1 cellular context compared by ENCODE assay signal in the genomic region with DNA sequence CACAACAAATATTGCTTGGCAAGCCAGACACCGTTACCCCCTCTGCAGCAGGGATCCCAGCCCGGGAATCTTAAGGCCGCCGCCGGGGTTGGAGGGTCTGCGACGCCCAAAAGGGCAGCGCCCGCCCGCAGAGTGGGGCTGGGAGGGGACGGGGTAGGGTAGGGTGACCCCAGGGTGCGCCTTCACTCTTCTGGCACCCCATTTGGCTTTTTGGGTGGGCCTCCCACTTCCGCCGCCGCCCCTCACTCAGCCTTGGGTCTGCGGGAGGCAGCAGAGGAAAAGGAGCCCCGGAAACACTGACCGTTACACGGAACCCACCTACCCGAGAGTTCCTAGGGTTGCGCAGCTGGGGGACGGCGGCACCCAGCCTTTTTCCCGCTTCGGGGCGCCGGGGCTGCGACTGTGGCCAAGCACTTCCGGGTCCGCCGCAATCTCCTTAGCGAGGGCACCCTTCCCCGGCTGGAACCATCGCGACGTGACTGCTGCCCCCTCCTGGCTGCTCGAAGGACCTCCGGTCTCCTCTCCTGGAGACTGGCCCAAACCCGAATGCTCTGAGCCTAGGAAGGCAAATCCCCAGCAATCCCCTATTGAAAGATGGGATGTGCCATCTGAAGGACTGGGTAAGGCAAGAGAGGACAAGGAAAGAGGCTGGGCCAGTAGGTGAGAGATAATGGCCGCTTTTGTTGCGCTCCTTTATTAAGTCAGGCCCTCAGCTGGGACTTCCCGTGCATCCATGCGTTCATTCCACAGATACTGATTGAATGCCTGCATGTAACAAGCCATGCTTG.
TF ChIP-seq lines count a peak whose summit lies in the region.

A gene (minus strand): TSS at position 404 of the 788 bp plus-strand sequence. CDS start 1,447 bp downstream, outside the sequence.

TF ChIP-seq in HepG2, 621 proteins besides CTCF, POLR2A, EP300 and RAD21 (continued from another document and continues in another):
- TF ChIP-seq, protein P1, sequence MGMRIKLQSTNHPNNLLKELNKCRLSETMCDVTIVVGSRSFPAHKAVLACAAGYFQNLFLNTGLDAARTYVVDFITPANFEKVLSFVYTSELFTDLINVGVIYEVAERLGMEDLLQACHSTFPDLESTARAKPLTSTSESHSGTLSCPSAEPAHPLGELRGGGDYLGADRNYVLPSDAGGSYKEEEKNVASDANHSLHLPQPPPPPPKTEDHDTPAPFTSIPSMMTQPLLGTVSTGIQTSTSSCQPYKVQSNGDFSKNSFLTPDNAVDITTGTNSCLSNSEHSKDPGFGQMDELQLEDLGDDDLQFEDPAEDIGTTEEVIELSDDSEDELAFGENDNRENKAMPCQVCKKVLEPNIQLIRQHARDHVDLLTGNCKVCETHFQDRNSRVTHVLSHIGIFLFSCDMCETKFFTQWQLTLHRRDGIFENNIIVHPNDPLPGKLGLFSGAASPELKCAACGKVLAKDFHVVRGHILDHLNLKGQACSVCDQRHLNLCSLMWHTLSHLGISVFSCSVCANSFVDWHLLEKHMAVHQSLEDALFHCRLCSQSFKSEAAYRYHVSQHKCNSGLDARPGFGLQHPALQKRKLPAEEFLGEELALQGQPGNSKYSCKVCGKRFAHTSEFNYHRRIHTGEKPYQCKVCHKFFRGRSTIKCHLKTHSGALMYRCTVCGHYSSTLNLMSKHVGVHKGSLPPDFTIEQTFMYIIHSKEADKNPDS (CRISPR knock-in tag; IDR thresholded peaks at IDR 0.05), result 0 out of 2 replicates have a peak, but pooled peaks have one; percentile 46
- no peak for TF ChIP-seq SP4 (CRISPR knock-in tag; IDR thresholded peaks at IDR 0.05)
- TF ChIP-seq, protein P2, sequence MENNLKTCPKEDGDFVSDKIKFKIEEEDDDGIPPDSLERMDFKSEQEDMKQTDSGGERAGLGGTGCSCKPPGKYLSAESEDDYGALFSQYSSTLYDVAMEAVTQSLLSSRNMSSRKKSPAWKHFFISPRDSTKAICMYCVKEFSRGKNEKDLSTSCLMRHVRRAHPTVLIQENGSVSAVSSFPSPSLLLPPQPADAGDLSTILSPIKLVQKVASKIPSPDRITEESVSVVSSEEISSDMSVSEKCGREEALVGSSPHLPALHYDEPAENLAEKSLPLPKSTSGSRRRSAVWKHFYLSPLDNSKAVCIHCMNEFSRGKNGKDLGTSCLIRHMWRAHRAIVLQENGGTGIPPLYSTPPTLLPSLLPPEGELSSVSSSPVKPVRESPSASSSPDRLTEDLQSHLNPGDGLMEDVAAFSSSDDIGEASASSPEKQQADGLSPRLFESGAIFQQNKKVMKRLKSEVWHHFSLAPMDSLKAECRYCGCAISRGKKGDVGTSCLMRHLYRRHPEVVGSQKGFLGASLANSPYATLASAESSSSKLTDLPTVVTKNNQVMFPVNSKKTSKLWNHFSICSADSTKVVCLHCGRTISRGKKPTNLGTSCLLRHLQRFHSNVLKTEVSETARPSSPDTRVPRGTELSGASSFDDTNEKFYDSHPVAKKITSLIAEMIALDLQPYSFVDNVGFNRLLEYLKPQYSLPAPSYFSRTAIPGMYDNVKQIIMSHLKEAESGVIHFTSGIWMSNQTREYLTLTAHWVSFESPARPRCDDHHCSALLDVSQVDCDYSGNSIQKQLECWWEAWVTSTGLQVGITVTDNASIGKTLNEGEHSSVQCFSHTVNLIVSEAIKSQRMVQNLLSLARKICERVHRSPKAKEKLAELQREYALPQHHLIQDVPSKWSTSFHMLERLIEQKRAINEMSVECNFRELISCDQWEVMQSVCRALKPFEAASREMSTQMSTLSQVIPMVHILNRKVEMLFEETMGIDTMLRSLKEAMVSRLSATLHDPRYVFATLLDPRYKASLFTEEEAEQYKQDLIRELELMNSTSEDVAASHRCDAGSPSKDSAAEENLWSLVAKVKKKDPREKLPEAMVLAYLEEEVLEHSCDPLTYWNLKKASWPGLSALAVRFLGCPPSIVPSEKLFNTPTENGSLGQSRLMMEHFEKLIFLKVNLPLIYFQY (CRISPR knock-in tag; IDR thresholded peaks at IDR 0.05; ENCODE audit: borderline replicate concordance), result peak; percentile 87; the same call in 1 of the 2 replicates
- TF ChIP-seq, protein P3, sequence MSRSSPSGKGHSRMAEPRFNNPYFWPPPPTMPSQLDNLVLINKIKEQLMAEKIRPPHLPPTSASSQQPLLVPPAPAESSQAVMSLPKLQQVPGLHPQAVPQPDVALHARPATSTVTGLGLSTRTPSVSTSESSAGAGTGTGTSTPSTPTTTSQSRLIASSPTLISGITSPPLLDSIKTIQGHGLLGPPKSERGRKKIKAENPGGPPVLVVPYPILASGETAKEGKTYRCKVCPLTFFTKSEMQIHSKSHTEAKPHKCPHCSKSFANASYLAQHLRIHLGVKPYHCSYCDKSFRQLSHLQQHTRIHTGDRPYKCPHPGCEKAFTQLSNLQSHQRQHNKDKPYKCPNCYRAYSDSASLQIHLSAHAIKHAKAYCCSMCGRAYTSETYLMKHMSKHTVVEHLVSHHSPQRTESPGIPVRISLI (CRISPR knock-in tag; IDR thresholded peaks at IDR 0.05; ENCODE audit: borderline replicate concordance), result no peak
- no peak for TF ChIP-seq CC2D1A (CRISPR knock-in tag; IDR thresholded peaks at IDR 0.05)
- no peak; the same call in 1 of the 2 replicates for TF ChIP-seq TP53 (CRISPR knock-in tag; conservative IDR thresholded peaks at IDR 0.05)
- no peak for TF ChIP-seq KLF13 (CRISPR knock-in tag; IDR thresholded peaks at IDR 0.05)
- TF ChIP-seq TARDBP (CRISPR knock-in tag; IDR thresholded peaks at IDR 0.05), result peak; percentile 45; the same call in 1 of the 2 replicates
- TF ChIP-seq, protein P4, sequence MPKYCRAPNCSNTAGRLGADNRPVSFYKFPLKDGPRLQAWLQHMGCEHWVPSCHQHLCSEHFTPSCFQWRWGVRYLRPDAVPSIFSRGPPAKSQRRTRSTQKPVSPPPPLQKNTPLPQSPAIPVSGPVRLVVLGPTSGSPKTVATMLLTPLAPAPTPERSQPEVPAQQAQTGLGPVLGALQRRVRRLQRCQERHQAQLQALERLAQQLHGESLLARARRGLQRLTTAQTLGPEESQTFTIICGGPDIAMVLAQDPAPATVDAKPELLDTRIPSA (CRISPR knock-in tag; IDR thresholded peaks at IDR 0.05; ENCODE audit: borderline replicate concordance), result no peak
- TF ChIP-seq, protein P5, sequence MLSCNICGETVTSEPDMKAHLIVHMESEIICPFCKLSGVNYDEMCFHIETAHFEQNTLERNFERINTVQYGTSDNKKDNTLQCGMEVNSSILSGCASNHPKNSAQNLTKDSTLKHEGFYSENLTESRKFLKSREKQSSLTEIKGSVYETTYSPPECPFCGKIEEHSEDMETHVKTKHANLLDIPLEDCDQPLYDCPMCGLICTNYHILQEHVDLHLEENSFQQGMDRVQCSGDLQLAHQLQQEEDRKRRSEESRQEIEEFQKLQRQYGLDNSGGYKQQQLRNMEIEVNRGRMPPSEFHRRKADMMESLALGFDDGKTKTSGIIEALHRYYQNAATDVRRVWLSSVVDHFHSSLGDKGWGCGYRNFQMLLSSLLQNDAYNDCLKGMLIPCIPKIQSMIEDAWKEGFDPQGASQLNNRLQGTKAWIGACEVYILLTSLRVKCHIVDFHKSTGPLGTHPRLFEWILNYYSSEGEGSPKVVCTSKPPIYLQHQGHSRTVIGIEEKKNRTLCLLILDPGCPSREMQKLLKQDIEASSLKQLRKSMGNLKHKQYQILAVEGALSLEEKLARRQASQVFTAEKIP (CRISPR knock-in tag; IDR thresholded peaks at IDR 0.05; ENCODE audit: borderline replicate concordance), result no peak
- peak; percentile 89; the same call in 1 of the 2 replicates for TF ChIP-seq ZNF225 (CRISPR knock-in tag; IDR thresholded peaks at IDR 0.05)
- TF ChIP-seq, protein P6, sequence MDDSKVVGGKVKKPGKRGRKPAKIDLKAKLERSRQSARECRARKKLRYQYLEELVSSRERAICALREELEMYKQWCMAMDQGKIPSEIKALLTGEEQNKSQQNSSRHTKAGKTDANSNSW (CRISPR knock-in tag; IDR thresholded peaks at IDR 0.05; ENCODE audit: borderline replicate concordance), result no peak
- 0 out of 2 replicates have a peak, but pooled peaks have one; percentile 11 for TF ChIP-seq SOX5 (CRISPR knock-in tag; IDR thresholded peaks at IDR 0.05; ENCODE audit: borderline replicate concordance)
- TF ChIP-seq, protein P7, sequence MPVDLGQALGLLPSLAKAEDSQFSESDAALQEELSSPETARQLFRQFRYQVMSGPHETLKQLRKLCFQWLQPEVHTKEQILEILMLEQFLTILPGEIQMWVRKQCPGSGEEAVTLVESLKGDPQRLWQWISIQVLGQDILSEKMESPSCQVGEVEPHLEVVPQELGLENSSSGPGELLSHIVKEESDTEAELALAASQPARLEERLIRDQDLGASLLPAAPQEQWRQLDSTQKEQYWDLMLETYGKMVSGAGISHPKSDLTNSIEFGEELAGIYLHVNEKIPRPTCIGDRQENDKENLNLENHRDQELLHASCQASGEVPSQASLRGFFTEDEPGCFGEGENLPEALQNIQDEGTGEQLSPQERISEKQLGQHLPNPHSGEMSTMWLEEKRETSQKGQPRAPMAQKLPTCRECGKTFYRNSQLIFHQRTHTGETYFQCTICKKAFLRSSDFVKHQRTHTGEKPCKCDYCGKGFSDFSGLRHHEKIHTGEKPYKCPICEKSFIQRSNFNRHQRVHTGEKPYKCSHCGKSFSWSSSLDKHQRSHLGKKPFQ (CRISPR knock-in tag; IDR thresholded peaks at IDR 0.05; ENCODE audit: insufficient replicate concordance), result no peak
- no peak for TF ChIP-seq ZNF17 (CRISPR knock-in tag; IDR thresholded peaks at IDR 0.05)
- TF ChIP-seq, protein P8, sequence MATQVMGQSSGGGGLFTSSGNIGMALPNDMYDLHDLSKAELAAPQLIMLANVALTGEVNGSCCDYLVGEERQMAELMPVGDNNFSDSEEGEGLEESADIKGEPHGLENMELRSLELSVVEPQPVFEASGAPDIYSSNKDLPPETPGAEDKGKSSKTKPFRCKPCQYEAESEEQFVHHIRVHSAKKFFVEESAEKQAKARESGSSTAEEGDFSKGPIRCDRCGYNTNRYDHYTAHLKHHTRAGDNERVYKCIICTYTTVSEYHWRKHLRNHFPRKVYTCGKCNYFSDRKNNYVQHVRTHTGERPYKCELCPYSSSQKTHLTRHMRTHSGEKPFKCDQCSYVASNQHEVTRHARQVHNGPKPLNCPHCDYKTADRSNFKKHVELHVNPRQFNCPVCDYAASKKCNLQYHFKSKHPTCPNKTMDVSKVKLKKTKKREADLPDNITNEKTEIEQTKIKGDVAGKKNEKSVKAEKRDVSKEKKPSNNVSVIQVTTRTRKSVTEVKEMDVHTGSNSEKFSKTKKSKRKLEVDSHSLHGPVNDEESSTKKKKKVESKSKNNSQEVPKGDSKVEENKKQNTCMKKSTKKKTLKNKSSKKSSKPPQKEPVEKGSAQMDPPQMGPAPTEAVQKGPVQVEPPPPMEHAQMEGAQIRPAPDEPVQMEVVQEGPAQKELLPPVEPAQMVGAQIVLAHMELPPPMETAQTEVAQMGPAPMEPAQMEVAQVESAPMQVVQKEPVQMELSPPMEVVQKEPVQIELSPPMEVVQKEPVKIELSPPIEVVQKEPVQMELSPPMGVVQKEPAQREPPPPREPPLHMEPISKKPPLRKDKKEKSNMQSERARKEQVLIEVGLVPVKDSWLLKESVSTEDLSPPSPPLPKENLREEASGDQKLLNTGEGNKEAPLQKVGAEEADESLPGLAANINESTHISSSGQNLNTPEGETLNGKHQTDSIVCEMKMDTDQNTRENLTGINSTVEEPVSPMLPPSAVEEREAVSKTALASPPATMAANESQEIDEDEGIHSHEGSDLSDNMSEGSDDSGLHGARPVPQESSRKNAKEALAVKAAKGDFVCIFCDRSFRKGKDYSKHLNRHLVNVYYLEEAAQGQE (IDR thresholded peaks at IDR 0.05; ENCODE audit: borderline replicate concordance in 1 of 2, low read depth in 1 of 2, low read length in 2 of 2), result no peak
- TF ChIP-seq GTF2F1 (IDR thresholded peaks at IDR 0.05; ENCODE audit: low read length), result no peak
- 0 out of 2 replicates have a peak, but pooled peaks have one; percentile 15 for TF ChIP-seq SIX4 (CRISPR knock-in tag; IDR thresholded peaks at IDR 0.05)
- peak; percentile 89 for TF ChIP-seq ZNF430 (CRISPR knock-in tag; IDR thresholded peaks at IDR 0.05)
- TF ChIP-seq RORA (CRISPR knock-in tag; IDR thresholded peaks at IDR 0.05), result no peak
- TF ChIP-seq, protein P9, sequence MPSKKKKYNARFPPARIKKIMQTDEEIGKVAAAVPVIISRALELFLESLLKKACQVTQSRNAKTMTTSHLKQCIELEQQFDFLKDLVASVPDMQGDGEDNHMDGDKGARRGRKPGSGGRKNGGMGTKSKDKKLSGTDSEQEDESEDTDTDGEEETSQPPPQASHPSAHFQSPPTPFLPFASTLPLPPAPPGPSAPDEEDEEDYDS (CRISPR knock-in tag; IDR thresholded peaks at IDR 0.05), result no peak; the same call in 1 of the 2 replicates
- TF ChIP-seq AGO2 (optimal IDR thresholded peaks at IDR 0.05; ENCODE audit: low read depth, low read length), result peak; percentile 32
- peak; percentile 76; the same call in 1 of the 2 replicates for TF ChIP-seq DMAP1 (CRISPR knock-in tag; IDR thresholded peaks at IDR 0.05)
- no peak for TF ChIP-seq ZNF724P (CRISPR knock-in tag; IDR thresholded peaks at IDR 0.05; ENCODE audit: borderline replicate concordance)
- no peak for TF ChIP-seq DNMT3B (CRISPR knock-in tag; conservative IDR thresholded peaks at IDR 0.05)
- TF ChIP-seq ARHGAP35 (CRISPR knock-in tag; IDR thresholded peaks at IDR 0.05; ENCODE audit: borderline replicate concordance), result peak; percentile 84; the same call in 1 of the 2 replicates
- TF ChIP-seq ZNF788 (CRISPR knock-in tag; IDR thresholded peaks at IDR 0.05; ENCODE audit: borderline replicate concordance), result peak; percentile 89
- TF ChIP-seq ZNF543 (CRISPR knock-in tag; IDR thresholded peaks at IDR 0.05), result peak; percentile 83; the same call in 1 of the 2 replicates
- TF ChIP-seq ZNF383 (CRISPR knock-in tag; IDR thresholded peaks at IDR 0.05; ENCODE audit: borderline replicate concordance), result no peak
- no peak; the same call in 1 of the 2 replicates for TF ChIP-seq ZNF234 (CRISPR knock-in tag; conservative IDR thresholded peaks at IDR 0.05)
- TF ChIP-seq NR2F1 (CRISPR knock-in tag; IDR thresholded peaks at IDR 0.05), result no peak
- TF ChIP-seq KLF16 (CRISPR knock-in tag; IDR thresholded peaks at IDR 0.05), result peak in 1 of 2 experiments; percentile 63; a peak in 2 of 4 replicates
- TF ChIP-seq ZNF768 (CRISPR knock-in tag; IDR thresholded peaks at IDR 0.05), result peak; percentile 78
- TF ChIP-seq, protein P10, sequence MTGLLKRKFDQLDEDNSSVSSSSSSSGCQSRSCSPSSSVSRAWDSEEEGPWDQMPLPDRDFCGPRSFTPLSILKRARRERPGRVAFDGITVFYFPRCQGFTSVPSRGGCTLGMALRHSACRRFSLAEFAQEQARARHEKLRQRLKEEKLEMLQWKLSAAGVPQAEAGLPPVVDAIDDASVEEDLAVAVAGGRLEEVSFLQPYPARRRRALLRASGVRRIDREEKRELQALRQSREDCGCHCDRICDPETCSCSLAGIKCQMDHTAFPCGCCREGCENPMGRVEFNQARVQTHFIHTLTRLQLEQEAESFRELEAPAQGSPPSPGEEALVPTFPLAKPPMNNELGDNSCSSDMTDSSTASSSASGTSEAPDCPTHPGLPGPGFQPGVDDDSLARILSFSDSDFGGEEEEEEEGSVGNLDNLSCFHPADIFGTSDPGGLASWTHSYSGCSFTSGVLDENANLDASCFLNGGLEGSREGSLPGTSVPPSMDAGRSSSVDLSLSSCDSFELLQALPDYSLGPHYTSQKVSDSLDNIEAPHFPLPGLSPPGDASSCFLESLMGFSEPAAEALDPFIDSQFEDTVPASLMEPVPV (CRISPR knock-in tag; IDR thresholded peaks at IDR 0.05), result no peak
- TF ChIP-seq, protein P11, sequence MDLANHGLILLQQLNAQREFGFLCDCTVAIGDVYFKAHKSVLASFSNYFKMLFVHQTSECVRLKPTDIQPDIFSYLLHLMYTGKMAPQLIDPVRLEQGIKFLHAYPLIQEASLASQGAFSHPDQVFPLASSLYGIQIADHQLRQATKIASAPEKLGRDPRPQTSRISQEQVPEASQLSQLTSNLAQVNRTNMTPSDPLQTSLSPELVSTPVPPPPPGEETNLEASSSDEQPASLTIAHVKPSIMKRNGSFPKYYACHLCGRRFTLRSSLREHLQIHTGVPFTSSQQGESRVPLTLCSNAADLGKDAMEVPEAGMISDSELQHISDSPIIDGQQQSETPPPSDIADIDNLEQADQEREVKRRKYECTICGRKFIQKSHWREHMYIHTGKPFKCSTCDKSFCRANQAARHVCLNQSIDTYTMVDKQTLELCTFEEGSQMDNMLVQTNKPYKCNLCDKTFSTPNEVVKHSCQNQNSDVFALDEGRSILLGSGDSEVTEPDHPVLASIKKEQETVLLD (CRISPR knock-in tag; IDR thresholded peaks at IDR 0.05; ENCODE audit: low read depth), result no peak
- TF ChIP-seq RBAK (CRISPR knock-in tag; IDR thresholded peaks at IDR 0.05), result no peak
